8 cellular contexts compared by ENCODE assay signal in the genomic region with DNA sequence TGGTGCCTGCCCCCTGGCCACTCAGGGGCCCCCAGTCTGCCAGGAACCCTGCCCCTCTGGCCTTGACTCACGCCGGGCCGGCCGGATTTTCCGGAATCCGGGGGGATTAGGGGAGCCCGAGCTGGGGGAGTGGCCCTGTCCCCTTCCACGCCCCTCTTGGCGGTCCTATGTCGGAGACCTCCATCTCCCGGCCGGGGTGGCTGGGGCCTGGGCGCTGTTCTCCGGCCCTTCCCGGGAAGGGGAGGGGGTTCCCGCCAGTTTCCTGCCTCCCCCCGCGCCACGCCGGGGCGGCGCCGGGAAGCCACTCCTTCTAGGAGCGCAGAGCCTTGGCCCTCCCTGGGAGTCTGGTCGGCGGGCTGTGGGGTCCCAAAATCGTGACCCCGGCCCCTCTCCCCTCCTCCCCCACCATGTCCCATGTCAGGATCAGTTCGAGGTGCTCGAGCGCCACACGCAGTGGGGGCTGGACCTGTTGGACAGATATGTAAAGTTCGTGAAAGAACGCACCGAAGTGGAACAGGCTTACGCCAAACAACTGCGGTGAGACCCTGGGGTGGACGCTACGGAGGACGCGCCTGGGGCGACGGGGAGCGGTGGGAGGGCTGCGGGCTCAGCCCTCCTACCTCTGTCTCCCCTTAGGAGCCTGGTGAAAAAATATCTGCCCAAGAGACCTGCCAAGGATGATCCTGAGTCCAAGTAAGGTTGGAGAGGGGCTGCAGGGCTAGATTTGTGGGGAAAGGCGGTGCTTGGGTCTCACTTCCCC. TPM values are rescaled to one million over a fixed set of nuclear protein-coding genes. Genes with fewer than 3 reads are reported as not detected.
DNase-seq lines count a peak whose midpoint lies in the region; ATAC-seq and TF ChIP-seq lines count a peak whose summit lies in the region.

No MANE protein-coding gene starts in this region.

- H3F3A ChIP-seq in smooth muscle cell (ENCODE audit: low read depth) = peaks cover 27% of the 10 kb centered on the region

- no peaks in the 10 kb centered on the region for H3K27me3 ChIP-seq in smooth muscle cell (ENCODE audit: low read depth)

- peaks cover 43% of the 10 kb centered on the region for H4K20me1 ChIP-seq in smooth muscle cell (ENCODE audit: low read depth)

- peak overlapping the region; percentile 79 for H3K27ac ChIP-seq in smooth muscle cell (ENCODE audit: low read depth)

- H3K4me3 ChIP-seq in smooth muscle cell = peak overlapping the region; percentile 92

- H3K4me2 ChIP-seq in smooth muscle cell = peak overlapping the region; percentile 93

- H3K4me1 ChIP-seq in smooth muscle cell (ENCODE audit: low read depth) = peaks cover 60% of the 10 kb centered on the region

- H3K79me2 ChIP-seq in smooth muscle cell (ENCODE audit: low read depth) = peaks cover 28% of the 10 kb centered on the region

- H3K9me3 ChIP-seq in smooth muscle cell (replicated peaks; ENCODE audit: low read depth) = no peaks in the 10 kb centered on the region

- TF ChIP-seq CTCF in smooth muscle cell (IDR thresholded peaks at IDR 0.05; ENCODE audit: borderline replicate concordance, insufficient read depth, poor library complexity, severe bottlenecking) = no peak

- no peaks in the 10 kb centered on the region for H3K36me3 ChIP-seq in smooth muscle cell (ENCODE audit: low read depth)

- no peak for ATAC-seq in HG03108 (IDR thresholded peaks at IDR 0.05; ENCODE audit: unreplicated experiment)

- H3K9ac ChIP-seq in smooth muscle cell (ENCODE audit: low read depth) = peak overlapping the region; percentile 81

- peak overlapping the region; percentile 31 for H2AFZ ChIP-seq in smooth muscle cell (ENCODE audit: low read depth)

- DNase-seq in GM03348 (ENCODE audit: low spot score) (peak; percentile 54), NAMALWA (ENCODE audit: low spot score) (peak; percentile 52), astrocyte of the hippocampus (ENCODE audit: low read depth, low spot score) (peak; percentile 62), iPS-NIHi11 (ENCODE audit: low spot score) (peak; percentile 78), smooth muscle cell (lab: John Stamatoyannopoulos, UW; ENCODE audit: unreplicated experiment) (peak; percentile 58), AG08396 (ENCODE audit: low spot score) (no peak), GOT3 (lab: John Stamatoyannopoulos, UW) (no peak)

- WGBS in smooth muscle cell (ENCODE audit: low lambda C conversion rate) = 2% methylated on average over 39 of the region's 46 CpGs

RNA-seq across cellular contexts. Expression of a gene that starts 1.3 kb away (rescaled TPM):
- total RNA-seq in smooth muscle cell = 55.0 and 57.8 TPM in 2 replicates
- polyA plus RNA-seq in smooth muscle cell = 67.8 and 89.8 TPM in 2 replicates

RNA-seq across cellular contexts. Expression of a gene that starts 3.4 kb away (rescaled TPM):
- 34.4 and 51.3 TPM in 2 replicates for total RNA-seq in smooth muscle cell
- 62.1 and 75.1 TPM in 2 replicates for polyA plus RNA-seq in smooth muscle cell

RNA-seq across cellular contexts. Expression of a gene that starts 20.3 kb away (rescaled TPM):
- 10.0 and 25.1 TPM in 2 replicates for total RNA-seq in smooth muscle cell
- 6.4 and 8.8 TPM in 2 replicates for polyA plus RNA-seq in smooth muscle cell

RNA-seq across cellular contexts. Expression of a gene that starts 26.5 kb away (rescaled TPM):
- total RNA-seq in smooth muscle cell = 6.5 and 9.3 TPM in 2 replicates
- 6.2 and 15.8 TPM in 2 replicates for polyA plus RNA-seq in smooth muscle cell

RNA-seq across cellular contexts. Expression of a gene that starts 31.7 kb away (rescaled TPM):
- total RNA-seq in smooth muscle cell = not detected in 2 replicates
- not detected in 2 replicates for polyA plus RNA-seq in smooth muscle cell

Comparison
In these comparisons a context has a peak if more than half of its experiments do, and no peak if none do; other contexts are left out.
1. DNase-seq: peak in GM03348 (single experiment), NAMALWA (single experiment), astrocyte of the hippocampus (single experiment), iPS-NIHi11 (single experiment) and smooth muscle cell (single experiment); none in AG08396 (single experiment) and GOT3 (single experiment).